ENCODE assay signal across 26 cellular contexts in genomic region chr14:91501951-91502930, GRCh38. TPM values are rescaled to one million over a fixed set of nuclear protein-coding genes. Genes with fewer than 3 reads are reported as not detected.
DNase-seq lines count a peak whose midpoint lies in the region; ATAC-seq and TF ChIP-seq lines count a peak whose summit lies in the region.
"Had no signal": no experiment of that assay in that cellular context is flagged by ENCODE, and none has a peak within 500 bp of the region (broad histone marks: within the 10 kb centered on the region; RNA-seq: fewer than 3 reads in every experiment).

No MANE protein-coding gene starts in this region.

- no peak overlapping the region for H4K12ac ChIP-seq in trophoblast cell (ENCODE audit: low read depth, low read length)

- in situ Hi-C loops in transverse colon (cut with MboI; ENCODE audit: low pct_ligation_motif_present in 1 of 4, low pct_unique_long_range_greater_than_20kb in 1 of 4, low sequenced_read_pairs in 3 of 4): no loop called here

- no peaks in the 10 kb centered on the region for H3K27me3 Mint-ChIP-seq in activated CD8-positive, alpha-beta memory T cell treated with anti-CD3 and anti-CD28 coated beads, Interleukin-2, amount 10 ng/mL, durations not matched to agents 7 days and 5 days
- H3K27me3 Mint-ChIP-seq in activated CD8-positive, alpha-beta T cell treated with anti-CD3 and anti-CD28 coated beads, Interleukin-2, amount 10 ng/mL, durations not matched to agents 7 days and 5 days (ENCODE audit: low read depth): no peaks in the 10 kb centered on the region
- H3K27me3 Mint-ChIP-seq: stimulated activated naive CD8-positive, alpha-beta T cell treated with anti-CD3 and anti-CD28 coated beads, Interleukin-15, Interleukin-2, amounts not matched to agents 100 ng/mL and 50 ng/mL, for 24 hours had no signal

- no peak for TF ChIP-seq EP300 in transverse colon (IDR thresholded peaks at IDR 0.05; ENCODE audit: low read depth)

- peak overlapping the region; percentile 100 for H3K4ac ChIP-seq in trophoblast cell (ENCODE audit: low read depth, low read length)

- H2AFZ ChIP-seq in trophoblast cell (ENCODE audit: insufficient read depth, low read length, poor library complexity): no peak overlapping the region
- H2AFZ ChIP-seq: GM23248 had no signal

- H3K23ac ChIP-seq in trophoblast cell (ENCODE audit: low read length): no peak overlapping the region

- intact Hi-C loops in transverse colon (cut with DNase I; ENCODE audit: low total_unique reads): no loop called here

- H3K4me1 ChIP-seq in trophoblast cell (ENCODE audit: control insufficient read depth in 1 of 2, insufficient read depth in 2 of 2, low read length in 2 of 2): peaks cover 2 to 5% of the 10 kb centered on the region in 2 experiments
- H3K4me1 ChIP-seq in transverse colon: peaks cover 3 to 51% (median 32%) of the 10 kb centered on the region in 4 donors
- H3K4me1 ChIP-seq: BE2C had no signal

- ATAC-seq in activated CD8-positive, alpha-beta memory T cell treated with anti-CD3 and anti-CD28 coated beads, Interleukin-2, amount 10 ng/mL, durations not matched to agents 7 days and 5 days: no peak
- no peak for ATAC-seq in activated CD8-positive, alpha-beta T cell treated with anti-CD3 and anti-CD28 coated beads, Interleukin-2, amount 10 ng/mL, durations not matched to agents 7 days and 5 days
- ATAC-seq: A549, gastrocnemius medialis, psoas muscle had no signal

- H4K8ac ChIP-seq in trophoblast cell (ENCODE audit: low read depth, low read length): no peak overlapping the region

- H2BK120ac ChIP-seq in trophoblast cell (ENCODE audit: insufficient read depth, low read length, poor library complexity): no peak overlapping the region

- POLR2A ChIA-PET in activated CD8-positive, alpha-beta T cell treated with anti-CD3 and anti-CD28 coated beads, Interleukin-2, amount 10 ng/mL, durations not matched to agents 7 days and 5 days (lab: Charles Lee): interaction anchor here (0.7 to 2.8 kb wide), 3 partner anchors 8 to 619 kb away, joined by 3 to 13 read pairs (median 7); partner anchors contain the start of genes CPSF2, NDUFB1 and PPP4R3A

- CTCF ChIA-PET in activated CD8-positive, alpha-beta memory T cell treated with anti-CD3 and anti-CD28 coated beads, Interleukin-2, amount 10 ng/mL, durations not matched to agents 7 days and 5 days (lab: Charles Lee): no interaction called here
- CTCF ChIA-PET in activated CD8-positive, alpha-beta T cell treated with anti-CD3 and anti-CD28 coated beads, Interleukin-2, amount 10 ng/mL, durations not matched to agents 7 days and 5 days (lab: Charles Lee): interaction anchor here (0.7 kb wide), 1 partner anchor 22 kb away, joined by 4 read pairs; no protein-coding TSS in a partner anchor

- no peak for TF ChIP-seq CTCF in transverse colon (IDR thresholded peaks at IDR 0.05)

- no peak overlapping the region for H2BK5ac ChIP-seq in trophoblast cell (ENCODE audit: low read depth, low read length, poor library complexity)

- H4K91ac ChIP-seq in trophoblast cell (ENCODE audit: low read depth, low read length): no peak overlapping the region

- H3K4me3 Mint-ChIP-seq in activated CD8-positive, alpha-beta memory T cell treated with anti-CD3 and anti-CD28 coated beads, Interleukin-2, amount 10 ng/mL, durations not matched to agents 7 days and 5 days: no peak overlapping the region
- no peak overlapping the region for H3K4me3 Mint-ChIP-seq in activated CD8-positive, alpha-beta T cell treated with anti-CD3 and anti-CD28 coated beads, Interleukin-2, amount 10 ng/mL, durations not matched to agents 7 days and 5 days
- H3K4me3 Mint-ChIP-seq: brain; stimulated activated naive CD8-positive, alpha-beta T cell treated with anti-CD3 and anti-CD28 coated beads, Interleukin-15, Interleukin-2, amounts not matched to agents 100 ng/mL and 50 ng/mL, for 24 hours had no signal

- H3K79me2 ChIP-seq in trophoblast cell (ENCODE audit: control insufficient read depth, insufficient read depth, low read length, poor library complexity): peaks cover 32% of the 10 kb centered on the region

- H2AK5ac ChIP-seq in trophoblast cell (ENCODE audit: low read length): no peak overlapping the region

- H3K9me3 ChIP-seq in trophoblast cell (ENCODE audit: insufficient read depth, low read depth, low read length) (no peaks in the 10 kb centered on the region), transverse colon (no peaks in the 10 kb centered on the region)
- H3K9me3 ChIP-seq: A549, BE2C, esophagus muscularis mucosa, gastrocnemius medialis, psoas muscle, thyroid gland had no signal

- TF ChIP-seq POLR2A in transverse colon (IDR thresholded peaks at IDR 0.05): no peak

- no peaks in the 10 kb centered on the region for H3K79me1 ChIP-seq in trophoblast cell (ENCODE audit: low read length)

- H3K36me3 ChIP-seq in trophoblast cell (ENCODE audit: control insufficient read depth in 1 of 2, insufficient read depth in 2 of 2, low read length in 2 of 2): peaks cover 22 to 28% of the 10 kb centered on the region in 2 experiments
- peaks cover 0 to 12% (median 0%) of the 10 kb centered on the region in 4 donors for H3K36me3 ChIP-seq in transverse colon
- H3K36me3 ChIP-seq: gastrocnemius medialis, thyroid gland had no signal

- no peak overlapping the region for H3K4me2 ChIP-seq in trophoblast cell (ENCODE audit: low read length)
- H3K4me2 ChIP-seq: A549 had no signal

- H3K27ac Mint-ChIP-seq in activated CD8-positive, alpha-beta memory T cell treated with anti-CD3 and anti-CD28 coated beads, Interleukin-2, amount 10 ng/mL, durations not matched to agents 7 days and 5 days: peak overlapping the region; percentile 29
- peak overlapping the region; percentile 25 for H3K27ac Mint-ChIP-seq in activated CD8-positive, alpha-beta T cell treated with anti-CD3 and anti-CD28 coated beads, Interleukin-2, amount 10 ng/mL, durations not matched to agents 7 days and 5 days
- H3K27ac Mint-ChIP-seq: stimulated activated naive CD8-positive, alpha-beta T cell treated with anti-CD3 and anti-CD28 coated beads, Interleukin-15, Interleukin-2, amounts not matched to agents 100 ng/mL and 50 ng/mL, for 24 hours had no signal

- H3K4me3 ChIP-seq in trophoblast cell (ENCODE audit: low read depth, low read length) (no peak overlapping the region), transverse colon (no peak overlapping the region)
- H3K4me3 ChIP-seq: A549, esophagus muscularis mucosa, gastrocnemius medialis, GM23248, psoas muscle, SK-N-MC, thyroid gland had no signal

- no peak overlapping the region for H3K14ac ChIP-seq in trophoblast cell (ENCODE audit: low read length)

- H3K27me3 ChIP-seq in trophoblast cell (ENCODE audit: insufficient read depth, low read length): no peaks in the 10 kb centered on the region
- no peaks in the 10 kb centered on the region for H3K27me3 ChIP-seq in transverse colon
- H3K27me3 ChIP-seq: BE2C, esophagus muscularis mucosa, gastrocnemius medialis, thyroid gland had no signal

- H3K18ac ChIP-seq in trophoblast cell (ENCODE audit: low read length): no peak overlapping the region

- no peak for DNase-seq in activated CD8-positive, alpha-beta memory T cell treated with anti-CD3 and anti-CD28 coated beads, Interleukin-2, amount 10 ng/mL, durations not matched to agents 7 days and 5 days
- DNase-seq in activated CD8-positive, alpha-beta memory T cell treated with anti-CD3 and anti-CD28 coated beads, Interleukin-2, amount 50 U/mL, for 4 hours: no peak
- DNase-seq in activated CD8-positive, alpha-beta T cell treated with anti-CD3 and anti-CD28 coated beads, Interleukin-2, amount 10 ng/mL, durations not matched to agents 7 days and 5 days: no peak
- peak; percentile 30 for DNase-seq in iris pigment epithelial cell (ENCODE audit: low read depth)
- DNase-seq in trophoblast cell: peak; percentile 66 to 87
- DNase-seq in middle frontal gyrus (ENCODE audit: extremely low spot score, low spot score): no peak
- no peak for DNase-seq in ecto neural progenitor cell (ENCODE audit: low spot score)
- no peak for DNase-seq in transverse colon
- DNase-seq: BE2C; Calu3; gastrocnemius medialis; GM23248; hypothalamus; mammary epithelial cell; MV-4-11; NCI-H1694; NCI-H2171; NCI-H526; psoas muscle; stimulated activated CD4-positive, alpha-beta T cell treated with anti-CD3 and anti-CD28 coated beads, Interleukin-4, amount 100 ng/mL, for 1 hour; thyroid gland had no signal

- no peak overlapping the region for H2BK12ac ChIP-seq in trophoblast cell (ENCODE audit: low read length)

- peaks cover 56% of the 10 kb centered on the region for H3K36me3 Mint-ChIP-seq in activated CD8-positive, alpha-beta memory T cell treated with anti-CD3 and anti-CD28 coated beads, Interleukin-2, amount 10 ng/mL, durations not matched to agents 7 days and 5 days
- peaks cover 67% of the 10 kb centered on the region for H3K36me3 Mint-ChIP-seq in activated CD8-positive, alpha-beta T cell treated with anti-CD3 and anti-CD28 coated beads, Interleukin-2, amount 10 ng/mL, durations not matched to agents 7 days and 5 days (ENCODE audit: low read depth)

- no CpG with 5 or more reads among the region's 11 CpGs for WGBS in trophoblast cell (ENCODE audit: extremely low coverage, insufficient coverage, insufficient read length)
- 90 to 94% methylated on average over 10 to 11 of the region's 11 CpGs for WGBS in transverse colon (ENCODE audit: low coverage in 1 of 2), 2 donors

- no peak overlapping the region for H3K9ac ChIP-seq in trophoblast cell (ENCODE audit: low read length)
- H3K9ac ChIP-seq: GM23248 had no signal

- H3K27ac ChIP-seq in trophoblast cell (ENCODE audit: low read depth, low read length) (no peak overlapping the region), transverse colon (no peak overlapping the region)
- H3K27ac ChIP-seq: A549, esophagus muscularis mucosa, gastrocnemius medialis, GM23248, psoas muscle, SK-N-MC, thyroid gland had no signal

- no peaks in the 10 kb centered on the region for H3K9me3 Mint-ChIP-seq in activated CD8-positive, alpha-beta memory T cell treated with anti-CD3 and anti-CD28 coated beads, Interleukin-2, amount 10 ng/mL, durations not matched to agents 7 days and 5 days (ENCODE audit: low read depth)
- no peaks in the 10 kb centered on the region for H3K9me3 Mint-ChIP-seq in activated CD8-positive, alpha-beta T cell treated with anti-CD3 and anti-CD28 coated beads, Interleukin-2, amount 10 ng/mL, durations not matched to agents 7 days and 5 days (ENCODE audit: insufficient read depth)
- H3K9me3 Mint-ChIP-seq: stimulated activated naive CD8-positive, alpha-beta T cell treated with anti-CD3 and anti-CD28 coated beads, Interleukin-15, Interleukin-2, amounts not matched to agents 100 ng/mL and 50 ng/mL, for 24 hours had no signal

- H3K4me1 Mint-ChIP-seq in activated CD8-positive, alpha-beta memory T cell treated with anti-CD3 and anti-CD28 coated beads, Interleukin-2, amount 10 ng/mL, durations not matched to agents 7 days and 5 days: peaks cover 61% of the 10 kb centered on the region
- H3K4me1 Mint-ChIP-seq in activated CD8-positive, alpha-beta T cell treated with anti-CD3 and anti-CD28 coated beads, Interleukin-2, amount 10 ng/mL, durations not matched to agents 7 days and 5 days (ENCODE audit: low read depth): peaks cover 64% of the 10 kb centered on the region

RNA-seq across cellular contexts. Expression of gene PPP4R3A, which starts 7.9 kb away (rescaled TPM):
- total RNA-seq in activated CD8-positive, alpha-beta memory T cell treated with anti-CD3 and anti-CD28 coated beads, Interleukin-2, amount 10 ng/mL, durations not matched to agents 7 days and 5 days: 100 to 1,000 TPM; 138 to 148 TPM
- 100 to 1,000 TPM; 121 to 129 TPM for total RNA-seq in activated CD8-positive, alpha-beta T cell treated with anti-CD3 and anti-CD28 coated beads, Interleukin-2, amount 10 ng/mL, durations not matched to agents 7 days and 5 days
- 102 and 103 TPM in 2 replicates for polyA plus RNA-seq in trophoblast cell (2013)
- 100 to 1,000 TPM in 2 of 4 donors, 10 to 100 TPM in 2; 79.4 to 121 (median 106) TPM for total RNA-seq in transverse colon

Comparison
In these comparisons a context has a peak if more than half of its experiments do, and no peak if none do; other contexts are left out.
1. DNase-seq: peak in iris pigment epithelial cell (single experiment) and trophoblast cell (2 of 2); none in activated CD8-positive, alpha-beta memory T cell treated with anti-CD3 and anti-CD28 coated beads, Interleukin-2, amount 10 ng/mL, durations not matched to agents 7 days and 5 days (single experiment), activated CD8-positive, alpha-beta memory T cell treated with anti-CD3 and anti-CD28 coated beads, Interleukin-2, amount 50 U/mL, for 4 hours (single experiment), activated CD8-positive, alpha-beta T cell treated with anti-CD3 and anti-CD28 coated beads, Interleukin-2, amount 10 ng/mL, durations not matched to agents 7 days and 5 days (single experiment), middle frontal gyrus (single experiment), ecto neural progenitor cell (single experiment) and transverse colon (single experiment).